In the genomic region with DNA sequence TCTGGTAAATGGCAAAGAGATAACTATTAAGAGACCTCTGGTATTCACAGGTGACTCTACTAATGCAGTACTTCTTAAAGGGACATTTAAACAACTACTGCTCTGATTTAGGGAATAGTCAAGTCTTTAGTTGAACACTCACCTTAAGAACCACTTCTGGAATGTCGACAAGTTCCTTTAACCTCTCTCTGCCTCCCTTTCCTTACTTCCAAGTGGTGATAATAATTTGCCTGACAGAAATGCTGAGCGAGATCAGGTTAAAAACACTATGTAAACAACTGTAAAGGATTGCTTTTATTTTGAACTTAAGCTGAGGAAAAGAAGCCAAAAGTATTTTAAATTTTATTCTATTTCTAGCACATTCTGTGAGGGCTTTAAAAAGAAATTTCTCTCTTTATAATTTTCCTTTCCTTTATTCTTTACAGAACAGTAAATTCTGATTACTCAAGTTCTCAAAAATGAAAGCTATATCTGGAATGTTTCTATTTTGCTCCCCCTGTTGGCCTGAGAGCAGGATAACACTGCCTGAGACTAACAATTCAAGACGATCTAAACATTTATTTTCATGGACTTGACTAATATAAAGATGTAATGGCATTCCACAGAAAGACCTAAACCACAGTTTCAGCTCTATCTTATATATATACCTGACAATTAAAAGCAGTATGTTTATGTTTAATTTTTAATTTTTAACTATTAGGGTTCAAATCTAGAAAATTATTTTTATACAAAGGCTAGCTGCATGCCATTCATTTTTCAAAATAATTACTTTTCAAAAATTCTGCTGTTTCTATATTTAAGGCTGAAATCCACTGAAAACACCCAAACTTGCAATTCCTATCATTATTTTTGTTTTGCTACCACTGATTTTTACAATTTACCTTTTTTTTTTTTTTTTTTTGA, we compare ENCODE assay signal across 9 cellular contexts. TPM values are rescaled to one million over a fixed set of nuclear protein-coding genes. Genes with fewer than 3 reads are reported as not detected.
A peak's percentile ranks its signal among the peaks of the same experiment; 100 is the strongest.
DNase-seq lines count a peak whose midpoint lies in the region; ATAC-seq, FAIRE-seq and TF ChIP-seq lines count a peak whose summit lies in the region.
"Had no signal": no experiment of that assay in that cellular context is flagged by ENCODE, and none has a peak within 500 bp of the region (broad histone marks: within the 10 kb centered on the region; RNA-seq: fewer than 3 reads in every experiment).

No MANE protein-coding gene starts in this region.

- no peak overlapping the region for H3K4me3 Mint-ChIP-seq in CD4-positive, alpha-beta memory T cell
- H3K4me3 Mint-ChIP-seq in stimulated activated effector memory CD8-positive, alpha-beta T cell treated with anti-CD3 and anti-CD28 coated beads, Interleukin-12 subunit alpha, Interleukin-12 subunit beta, amount 100 ng/mL, for 72 hours = no peak overlapping the region

- peaks cover 26 to 33% of the 10 kb centered on the region in 2 donors for H3K36me3 Mint-ChIP-seq in CD4-positive, alpha-beta memory T cell
- peaks cover 44% of the 10 kb centered on the region for H3K36me3 Mint-ChIP-seq in stimulated activated effector memory CD8-positive, alpha-beta T cell treated with anti-CD3 and anti-CD28 coated beads, Interleukin-12 subunit alpha, Interleukin-12 subunit beta, amount 100 ng/mL, for 72 hours

- no peaks in the 10 kb centered on the region for H3K9me3 ChIP-seq in CD4-positive, alpha-beta memory T cell (ENCODE audit: control insufficient read depth in 1 of 2, low read length in 2 of 2)
- H3K9me3 ChIP-seq in K562 (replicated peaks; ENCODE audit: control insufficient read depth, insufficient read depth, low read depth, low read length) = no peaks in the 10 kb centered on the region
- H3K9me3 ChIP-seq: SJCRH30 had no signal

- TF ChIP-seq POLR2A in K562 (conservative IDR thresholded peaks at IDR 0.05) = no peak

- H3K4me1 ChIP-seq in CD4-positive, alpha-beta memory T cell (ENCODE audit: insufficient read depth, low read length) = no peaks in the 10 kb centered on the region
- H3K4me1 ChIP-seq in K562 (replicated peaks in 1 of 2; ENCODE audit: control insufficient read depth in 2 of 2, insufficient read depth in 2 of 2, low read length in 2 of 2) = peaks cover 0 to 5% of the 10 kb centered on the region in 2 experiments; a peak in 1 of 5 replicates
- H3K4me1 ChIP-seq: SJCRH30 had no signal

- H3K27ac ChIP-seq in CD4-positive, alpha-beta memory T cell (ENCODE audit: low read depth, low read length) = no peak overlapping the region
- peak overlapping the region; percentile 8; the same call in 1 of the 3 replicates for H3K27ac ChIP-seq in K562 (ENCODE audit: extremely low read depth, low read depth, low read length)
- H3K27ac ChIP-seq: SJCRH30 had no signal

- FAIRE-seq in K562 (lab: Jason Lieb, UNC) = peak; percentile 69

- no peaks in the 10 kb centered on the region for H4K20me1 ChIP-seq in K562 (replicated peaks; ENCODE audit: control insufficient read depth, insufficient read depth, low read length)

- H3K36me3 ChIP-seq in CD4-positive, alpha-beta memory T cell (ENCODE audit: insufficient read depth, low read length) = peaks cover 25% of the 10 kb centered on the region
- H3K36me3 ChIP-seq in K562 (ENCODE audit: control insufficient read depth, insufficient read depth, low read length) = peaks cover 46% of the 10 kb centered on the region

- POLR2A ChIA-PET in CD4-positive, alpha-beta memory T cell (lab: Charles Lee; ENCODE audit: partially characterized antibody) = interaction anchor here (0.6 to 5.2 kb wide), 9 partner anchors 10 to 503 kb away, joined by 3 to 62 read pairs (median 7); a partner anchor contains a TSS
- POLR2A ChIA-PET in K562 (lab: Yijun Ruan, JAX) = interaction anchor here (0.5 to 4.0 kb wide), 17 partner anchors 9 to 385 kb away, joined by 3 to 43 read pairs (median 4); a partner anchor contains a TSS

- no peaks in the 10 kb centered on the region for H3K9me3 Mint-ChIP-seq in CD4-positive, alpha-beta memory T cell
- no peaks in the 10 kb centered on the region for H3K9me3 Mint-ChIP-seq in stimulated activated effector memory CD8-positive, alpha-beta T cell treated with anti-CD3 and anti-CD28 coated beads, Interleukin-12 subunit alpha, Interleukin-12 subunit beta, amount 100 ng/mL, for 72 hours

- BruUV-seq in K562 (replicated peaks; lab: Mats Ljungman, UMichigan) = no TSS peak

- peak overlapping the region in 4 of 7 donors; percentile 12 to 65 (median 22) for H3K27ac Mint-ChIP-seq in CD4-positive, alpha-beta memory T cell
- no peak overlapping the region for H3K27ac Mint-ChIP-seq in stimulated activated effector memory CD8-positive, alpha-beta T cell treated with anti-CD3 and anti-CD28 coated beads, Interleukin-12 subunit alpha, Interleukin-12 subunit beta, amount 100 ng/mL, for 72 hours

- peak; percentile 75 for ATAC-seq in K562
- ATAC-seq in stimulated activated effector memory CD8-positive, alpha-beta T cell treated with anti-CD3 and anti-CD28 coated beads, Interleukin-12 subunit alpha, Interleukin-12 subunit beta, amount 100 ng/mL, for 72 hours = peak; percentile 60

- H3K9me1 ChIP-seq in K562 (ENCODE audit: control insufficient read depth, insufficient read depth, low read length) = no peaks in the 10 kb centered on the region

- H3K4me2 ChIP-seq in K562 (ENCODE audit: insufficient read depth, low read length) = no peak overlapping the region

- no peaks in the 10 kb centered on the region for H3K27me3 Mint-ChIP-seq in CD4-positive, alpha-beta memory T cell

- in situ Hi-C loops in K562 (cut with MboI) = no loop called here

- H3K4me1 Mint-ChIP-seq in CD4-positive, alpha-beta memory T cell = peaks cover 4 to 11% (median 9%) of the 10 kb centered on the region in 4 donors
- H3K4me1 Mint-ChIP-seq in stimulated activated effector memory CD8-positive, alpha-beta T cell treated with anti-CD3 and anti-CD28 coated beads, Interleukin-12 subunit alpha, Interleukin-12 subunit beta, amount 100 ng/mL, for 72 hours = peaks cover 19% of the 10 kb centered on the region

- TF ChIP-seq CTCF in K562 (IDR thresholded peaks at IDR 0.05 in 2 of 3, conservative IDR thresholded peaks at IDR 0.05 in 1 of 3; ENCODE audit: insufficient read depth in 2 of 3, low read depth in 1 of 3, low read length in 3 of 3) = peak; percentile 57 to 79 (median 59); a peak in 5 of 6 replicates

- H3K27me3 ChIP-seq in CD4-positive, alpha-beta memory T cell (ENCODE audit: insufficient read depth, low read length) = no peaks in the 10 kb centered on the region
- no peaks in the 10 kb centered on the region for H3K27me3 ChIP-seq in K562 (ENCODE audit: control insufficient read depth in 2 of 2, insufficient read depth in 2 of 2, low read length in 2 of 2)
- H3K27me3 ChIP-seq: SJCRH30 had no signal

- no peak for TF ChIP-seq EP300 in K562 (IDR thresholded peaks at IDR 0.05; ENCODE audit: low read length)

- CTCF ChIA-PET in CD4-positive, alpha-beta memory T cell (lab: Charles Lee; ENCODE audit: partially characterized antibody) = interaction anchor here (0.6 to 8.4 kb wide), 49 partner anchors 9 to 1154 kb away, joined by 3 to 332 read pairs (median 4); a partner anchor contains a TSS
- CTCF ChIA-PET in K562 (lab: Yijun Ruan, JAX; ENCODE audit: low intra/inter-chr PET ratio) = interaction anchor here (0.6 to 2.2 kb wide), 9 partner anchors 53 to 355 kb away, joined by 3 to 30 read pairs (median 3); no protein-coding TSS in a partner anchor

- TF ChIP-seq RAD21 in K562 (CRISPR knock-in tag; conservative IDR thresholded peaks at IDR 0.05 in 1 of 2, IDR thresholded peaks at IDR 0.05 in 1 of 2) = peak; percentile 87 to 89

- no peak overlapping the region for H3K4me3 ChIP-seq in CD4-positive, alpha-beta memory T cell (ENCODE audit: low read length in 2 of 2)
- H3K4me3 ChIP-seq in K562 = no peak overlapping the region
- H3K4me3 ChIP-seq: SJCRH30 had no signal

- H3K79me2 ChIP-seq in K562 (ENCODE audit: control insufficient read depth, insufficient read depth, low read length) = no peaks in the 10 kb centered on the region

- peak in 4 of 5 donors; percentile 59 to 65 (median 63) for DNase-seq in CD4-positive, alpha-beta memory T cell
- DNase-seq in H4 (ENCODE audit: low spot score) (peak; percentile 56), NCI-H510A treated with DMSO at 0.1 percent for 48 hours (lab: John Stamatoyannopoulos, UW) (peak; percentile 72), K562 (ENCODE audit: extremely low read depth in 1 of 4, low spot score in 3 of 4) (peak; percentile 35 to 71 (median 49)), iris pigment epithelial cell (ENCODE audit: low read depth) (peak; percentile 81), HuH-7.5 (ENCODE audit: low spot score) (no peak), cortex of kidney (lab: John Stamatoyannopoulos, UW) (no peak)
- no peak for DNase-seq in stimulated activated effector memory CD8-positive, alpha-beta T cell treated with anti-CD3 and anti-CD28 coated beads, Interleukin-12 subunit alpha, Interleukin-12 subunit beta, amount 100 ng/mL, for 72 hours (ENCODE audit: low spot score in 2 of 2)

- intact Hi-C loops in CD4-positive, alpha-beta memory T cell (cut with micrococcal nuclease) = loop anchor here (1.0 to 2.0 kb wide), 3 partner anchors 19 to 72 kb away; a partner anchor contains a TSS
- intact Hi-C loops in K562 (cut with micrococcal nuclease) = loop anchor here (1.0 to 2.0 kb wide), 3 partner anchors 51 to 135 kb away; no protein-coding TSS in a partner anchor

- no peak overlapping the region for H3K9ac ChIP-seq in K562 (ENCODE audit: insufficient read depth in 1 of 2, low read depth in 2 of 2, low read length in 2 of 2)

- no peak overlapping the region for H2AFZ ChIP-seq in K562 (ENCODE audit: low read depth, low read length)

- 35% methylated on average over 3 of the region's 3 CpGs for WGBS in K562 (ENCODE audit: insufficient coverage, low coverage, missing lambda C conversion rate)

RNA-seq across cellular contexts. Expression of a gene that starts 29.2 kb away (rescaled TPM):
- 10 to 100 TPM; 52.0 to 59.9 TPM for total RNA-seq in CD4-positive, alpha-beta memory T cell
- polyA plus RNA-seq in CD4-positive, alpha-beta memory T cell = 10 to 100 TPM in 1 of 2 donors, 1 to 10 TPM in 1; 5.4 to 13.9 TPM
- total RNA-seq in H4 (2014; rRNA removed; shearing (Covaris generic)) = 9.0 and 16.0 TPM in 2 replicates
- total RNA-seq in K562 (2011; cell fraction: chromatin; rRNA removed; ENCODE audit: low replicate concordance) = 46.3 and 139 TPM in 2 replicates
- 22.3 and 27.9 TPM in 2 replicates for total RNA-seq in K562 (2011; cell fraction: nucleolus; rRNA removed)
- 46.5 and 73.4 TPM in 2 replicates for total RNA-seq in K562 (2011; cell fraction: nucleoplasm; rRNA removed)
- total RNA-seq in K562 (2014; rRNA removed) = 25.3 and 27.7 TPM in 2 replicates
- total RNA-seq in K562 (2014; rRNA removed; fragmentation: Illumina TruSeq; extraction: Trizol) = 41.1 and 50.2 TPM in 2 replicates
- total RNA-seq in K562 (2015; rRNA removed; fragmentation: Illumina TruSeq; extraction: Trizol) = 32.5 and 36.5 TPM in 2 replicates
- 34.1 and 36.0 TPM in 2 replicates for total RNA-seq in K562 (2021)
- 28.9 and 32.0 TPM in 2 replicates for polyA plus RNA-seq in K562 (2011; rRNA removed)
- polyA plus RNA-seq in K562 (2011; cell fraction: cytosol; rRNA removed) = 15.4 and 21.2 TPM in 2 replicates
- 40.8 and 51.1 TPM in 2 replicates for polyA plus RNA-seq in K562 (2011; cell fraction: nucleus; rRNA removed)
- 21.2 and 36.6 TPM in 2 replicates for polyA plus RNA-seq in K562 (2012)
- polyA plus RNA-seq in K562 (2014; fragmentation: Illumina TruSeq; extraction: Trizol) = 41.3 and 50.9 TPM in 2 replicates
- polyA plus RNA-seq in K562 (2014; fragmentation: Nextera tagmentation; extraction: Ambion mirVana) = 10 to 100 TPM; 14.8 to 20.7 TPM
- polyA plus RNA-seq in K562 (2014; rRNA removed) = 34.8 and 37.9 TPM in 2 replicates
- polyA minus RNA-seq in K562 (2011; rRNA and poly(A)+ RNA removed) = 27.6 and 29.6 TPM in 2 replicates
- polyA minus RNA-seq in K562 (2011; cell fraction: cytosol; rRNA and poly(A)+ RNA removed) = 13.9 and 15.6 TPM in 2 replicates
- 15.1 and 30.9 TPM in 2 replicates for polyA minus RNA-seq in K562 (2011; cell fraction: nucleus; rRNA and poly(A)+ RNA removed)

RNA-seq across cellular contexts. Expression of a gene that starts 49.1 kb away (rescaled TPM):
- 10 to 100 TPM; 63.5 to 65.7 TPM for total RNA-seq in CD4-positive, alpha-beta memory T cell
- 10 to 100 TPM in 1 of 2 donors, 1 to 10 TPM in 1; 5.9 to 34.7 TPM for polyA plus RNA-seq in CD4-positive, alpha-beta memory T cell
- 16.9 and 22.4 TPM in 2 replicates for total RNA-seq in H4 (2014; rRNA removed; shearing (Covaris generic))
- 77.3 and 128 TPM in 2 replicates for total RNA-seq in K562 (2011; cell fraction: chromatin; rRNA removed; ENCODE audit: low replicate concordance)
- total RNA-seq in K562 (2011; cell fraction: nucleolus; rRNA removed) = 38.0 and 40.8 TPM in 2 replicates
- total RNA-seq in K562 (2011; cell fraction: nucleoplasm; rRNA removed) = 61.1 and 81.7 TPM in 2 replicates
- total RNA-seq in K562 (2014; rRNA removed) = 19.7 and 20.1 TPM in 2 replicates
- total RNA-seq in K562 (2014; rRNA removed; fragmentation: Illumina TruSeq; extraction: Trizol) = 29.6 and 39.5 TPM in 2 replicates
- 33.3 and 33.9 TPM in 2 replicates for total RNA-seq in K562 (2015; rRNA removed; fragmentation: Illumina TruSeq; extraction: Trizol)
- total RNA-seq in K562 (2021) = 24.9 and 27.8 TPM in 2 replicates
- 31.9 and 34.5 TPM in 2 replicates for polyA plus RNA-seq in K562 (2011; rRNA removed)
- polyA plus RNA-seq in K562 (2011; cell fraction: cytosol; rRNA removed) = 24.3 and 28.5 TPM in 2 replicates
- polyA plus RNA-seq in K562 (2011; cell fraction: nucleus; rRNA removed) = 31.9 and 33.0 TPM in 2 replicates
- 17.8 and 31.5 TPM in 2 replicates for polyA plus RNA-seq in K562 (2012)
- polyA plus RNA-seq in K562 (2014; fragmentation: Illumina TruSeq; extraction: Trizol) = 27.3 and 27.6 TPM in 2 replicates
- polyA plus RNA-seq in K562 (2014; fragmentation: Nextera tagmentation; extraction: Ambion mirVana) = 1 to 10 TPM; 5.8 to 6.1 TPM
- 19.1 and 21.2 TPM in 2 replicates for polyA plus RNA-seq in K562 (2014; rRNA removed)
- 48.7 and 54.3 TPM in 2 replicates for polyA minus RNA-seq in K562 (2011; rRNA and poly(A)+ RNA removed)
- 16.9 and 22.4 TPM in 2 replicates for polyA minus RNA-seq in K562 (2011; cell fraction: cytosol; rRNA and poly(A)+ RNA removed)
- 17.0 and 35.5 TPM in 2 replicates for polyA minus RNA-seq in K562 (2011; cell fraction: nucleus; rRNA and poly(A)+ RNA removed)

RNA-seq across cellular contexts. Expression of a gene that starts 55.2 kb away (rescaled TPM):
- total RNA-seq in CD4-positive, alpha-beta memory T cell = 100 to 1,000 TPM; 138 to 141 TPM
- 10 to 100 TPM; 16.1 to 50.0 TPM for polyA plus RNA-seq in CD4-positive, alpha-beta memory T cell
- 32.1 and 35.7 TPM in 2 replicates for total RNA-seq in H4 (2014; rRNA removed; shearing (Covaris generic))
- total RNA-seq in K562 (2011; cell fraction: chromatin; rRNA removed; ENCODE audit: low replicate concordance) = 98.7 and 318 TPM in 2 replicates
- 46.5 and 58.4 TPM in 2 replicates for total RNA-seq in K562 (2011; cell fraction: nucleolus; rRNA removed)
- 128 and 216 TPM in 2 replicates for total RNA-seq in K562 (2011; cell fraction: nucleoplasm; rRNA removed)
- total RNA-seq in K562 (2014; rRNA removed) (65.9 and 83.6 TPM in 2 replicates), K562 (2014; rRNA removed; fragmentation: Illumina TruSeq; extraction: Trizol) (112 and 125 TPM in 2 replicates), K562 (2015; rRNA removed; fragmentation: Illumina TruSeq; extraction: Trizol) (109 and 120 TPM in 2 replicates), K562 (2021) (55.5 and 56.9 TPM in 2 replicates)
- polyA plus RNA-seq in K562 (2011; rRNA removed) (66.6 and 70.1 TPM in 2 replicates), K562 (2014; fragmentation: Illumina TruSeq; extraction: Trizol) (87.5 and 123 TPM in 2 replicates), K562 (2014; fragmentation: Nextera tagmentation; extraction: Ambion mirVana) (10 to 100 TPM; 52.6 to 72.3 TPM), K562 (2014; rRNA removed) (65.0 and 80.3 TPM in 2 replicates)
- 4.7 and 14.5 TPM in 2 replicates for polyA plus RNA-seq in K562 (2011; cell fraction: cytosol; rRNA removed)
- 82.9 and 129 TPM in 2 replicates for polyA plus RNA-seq in K562 (2011; cell fraction: nucleus; rRNA removed)
- 44.7 and 51.8 TPM in 2 replicates for polyA plus RNA-seq in K562 (2012)
- 55.6 and 64.7 TPM in 2 replicates for polyA minus RNA-seq in K562 (2011; rRNA and poly(A)+ RNA removed)
- polyA minus RNA-seq in K562 (2011; cell fraction: cytosol; rRNA and poly(A)+ RNA removed) = 13.8 and 20.4 TPM in 2 replicates
- polyA minus RNA-seq in K562 (2011; cell fraction: nucleus; rRNA and poly(A)+ RNA removed) = 44.2 and 98.2 TPM in 2 replicates

RNA-seq across cellular contexts. Expression of a gene that starts 55.5 kb away (rescaled TPM):
- 10 to 100 TPM; 29.7 to 30.9 TPM for total RNA-seq in CD4-positive, alpha-beta memory T cell
- 1 to 10 TPM; 3.3 to 3.7 TPM for polyA plus RNA-seq in CD4-positive, alpha-beta memory T cell
- 17.9 and 31.4 TPM in 2 replicates for total RNA-seq in H4 (2014; rRNA removed; shearing (Covaris generic))
- 430 and 898 TPM in 2 replicates for total RNA-seq in K562 (2011; cell fraction: chromatin; rRNA removed; ENCODE audit: low replicate concordance)
- 165 and 228 TPM in 2 replicates for total RNA-seq in K562 (2011; cell fraction: nucleolus; rRNA removed)
- total RNA-seq in K562 (2011; cell fraction: nucleoplasm; rRNA removed) = 371 and 438 TPM in 2 replicates
- 62.7 and 69.9 TPM in 2 replicates for total RNA-seq in K562 (2014; rRNA removed)
- total RNA-seq in K562 (2014; rRNA removed; fragmentation: Illumina TruSeq; extraction: Trizol) = 134 and 135 TPM in 2 replicates
- total RNA-seq in K562 (2015; rRNA removed; fragmentation: Illumina TruSeq; extraction: Trizol) = 110 and 120 TPM in 2 replicates
- 82.3 and 83.1 TPM in 2 replicates for total RNA-seq in K562 (2021)
- 130 and 146 TPM in 2 replicates for polyA plus RNA-seq in K562 (2011; rRNA removed)
- 26.7 and 41.9 TPM in 2 replicates for polyA plus RNA-seq in K562 (2011; cell fraction: cytosol; rRNA removed)
- polyA plus RNA-seq in K562 (2011; cell fraction: nucleus; rRNA removed) = 353 and 375 TPM in 2 replicates
- 55.8 and 85.6 TPM in 2 replicates for polyA plus RNA-seq in K562 (2012)
- polyA plus RNA-seq in K562 (2014; fragmentation: Illumina TruSeq; extraction: Trizol) = 74.1 and 99.6 TPM in 2 replicates
- 10 to 100 TPM; 38.9 to 57.8 TPM for polyA plus RNA-seq in K562 (2014; fragmentation: Nextera tagmentation; extraction: Ambion mirVana)
- polyA plus RNA-seq in K562 (2014; rRNA removed) = 102 and 103 TPM in 2 replicates
- polyA minus RNA-seq in K562 (2011; rRNA and poly(A)+ RNA removed) = 198 and 218 TPM in 2 replicates
- 42.0 and 54.2 TPM in 2 replicates for polyA minus RNA-seq in K562 (2011; cell fraction: cytosol; rRNA and poly(A)+ RNA removed)
- 158 and 332 TPM in 2 replicates for polyA minus RNA-seq in K562 (2011; cell fraction: nucleus; rRNA and poly(A)+ RNA removed)

Comparison
In these comparisons a context has a peak if more than half of its experiments do, and no peak if none do; other contexts are left out.
1. DNase-seq: peak in CD4-positive, alpha-beta memory T cell (4 of 5), H4 (single experiment), NCI-H510A treated with DMSO at 0.1 percent for 48 hours (single experiment), K562 (4 of 4) and iris pigment epithelial cell (single experiment); none in stimulated activated effector memory CD8-positive, alpha-beta T cell treated with anti-CD3 and anti-CD28 coated beads, Interleukin-12 subunit alpha, Interleukin-12 subunit beta, amount 100 ng/mL, for 72 hours (0 of 2), HuH-7.5 (single experiment) and cortex of kidney (single experiment).